Comparison of ENCODE assay signal across 10 cellular contexts in the genomic region with DNA sequence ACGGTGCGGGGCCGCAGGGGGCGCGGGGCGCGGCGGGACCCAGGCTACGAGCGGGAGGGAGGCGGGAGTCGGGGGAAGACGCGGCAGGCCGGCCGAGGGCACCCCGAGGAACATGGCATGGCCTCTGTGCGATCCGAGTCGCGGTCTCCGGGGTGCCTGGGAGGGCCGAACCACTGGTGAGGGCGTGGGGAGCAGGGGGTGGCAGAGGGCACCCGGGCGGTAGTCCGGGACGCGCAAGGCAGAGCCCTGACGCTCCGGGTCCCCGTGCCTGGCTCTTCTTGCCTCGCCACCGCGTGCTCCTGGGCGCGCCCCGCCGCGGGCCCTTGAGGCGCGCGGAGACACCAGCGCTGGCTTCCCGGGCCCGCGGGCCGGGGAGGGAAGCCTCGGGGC. TPM values are rescaled to one million over a fixed set of nuclear protein-coding genes. Genes with fewer than 3 reads are reported as not detected.
DNase-seq lines count a peak whose midpoint lies in the region; ATAC-seq and TF ChIP-seq lines count a peak whose summit lies in the region.
"Had no signal": no experiment of that assay in that cellular context is flagged by ENCODE, and none has a peak within 500 bp of the region (broad histone marks: within the 10 kb centered on the region; RNA-seq: fewer than 3 reads in every experiment).

No MANE protein-coding gene starts in this region.

- H3K18ac ChIP-seq in trophoblast cell (ENCODE audit: low read length): peak overlapping the region; percentile 70

- H3K4me2 ChIP-seq in fibroblast of lung (ENCODE audit: extremely low read depth, insufficient read depth, low read length): no peak overlapping the region
- H3K4me2 ChIP-seq in trophoblast cell (ENCODE audit: low read length): peak overlapping the region; percentile 98

- peak overlapping the region; percentile 57 for H3K14ac ChIP-seq in trophoblast cell (ENCODE audit: low read length)

- intact Hi-C loops in natural killer cell (cut with micrococcal nuclease): no loop called here

- no peaks in the 10 kb centered on the region for H3K9me3 Mint-ChIP-seq in natural killer cell

- peak overlapping the region; percentile 21 for H2BK120ac ChIP-seq in trophoblast cell (ENCODE audit: insufficient read depth, low read length, poor library complexity)

- no peak overlapping the region for H3K23ac ChIP-seq in trophoblast cell (ENCODE audit: low read length)

- no peak overlapping the region for H2AK5ac ChIP-seq in trophoblast cell (ENCODE audit: low read length)

- peaks cover 25% of the 10 kb centered on the region for H3K79me1 ChIP-seq in trophoblast cell (ENCODE audit: low read length)

- H2BK12ac ChIP-seq in trophoblast cell (ENCODE audit: low read length): peak overlapping the region; percentile 32

- peak overlapping the region; percentile 45 for H2BK5ac ChIP-seq in trophoblast cell (ENCODE audit: low read depth, low read length, poor library complexity)

- peak; percentile 48 for DNase-seq in EH (ENCODE audit: low read depth)
- DNase-seq in NCI-H1105 (lab: John Stamatoyannopoulos, UW): peak; percentile 34
- DNase-seq in fibroblast of lung (ENCODE audit: low read depth in 2 of 2): peak; percentile 36 to 52
- DNase-seq in trophoblast cell: no peak
- DNase-seq in natural killer cell: no peak
- DNase-seq in stimulated activated CD4-positive, alpha-beta T cell treated with anti-CD3 and anti-CD28 coated beads, Interleukin-4, amount 100 ng/mL, for 24 hours: no peak
- DNase-seq in activated T-cell treated with anti-CD3 and anti-CD28 coated beads, Interleukin-2, amount 50 U/mL, for 1 hour: no peak
- no peak for DNase-seq in germinal center (ENCODE audit: low spot score)
- DNase-seq: MV-4-11 had no signal

- H3K79me2 ChIP-seq in fibroblast of lung (ENCODE audit: control insufficient read depth, insufficient read depth, low read length): peaks cover 30% of the 10 kb centered on the region
- peaks cover 19% of the 10 kb centered on the region for H3K79me2 ChIP-seq in trophoblast cell (ENCODE audit: control insufficient read depth, insufficient read depth, low read length, poor library complexity)

- H4K91ac ChIP-seq in trophoblast cell (ENCODE audit: low read depth, low read length): peak overlapping the region; percentile 86

- H3K36me3 ChIP-seq in fibroblast of lung (ENCODE audit: control insufficient read depth, insufficient read depth, low read length): no peaks in the 10 kb centered on the region
- H3K36me3 ChIP-seq in trophoblast cell (ENCODE audit: control insufficient read depth in 1 of 2, insufficient read depth in 2 of 2, low read length in 2 of 2): peaks cover 0 to 1% of the 10 kb centered on the region in 2 experiments

- TF ChIP-seq CTCF in fibroblast of lung (conservative IDR thresholded peaks at IDR 0.05 in 1 of 2, IDR thresholded peaks at IDR 0.05 in 1 of 2; ENCODE audit: low read depth in 1 of 2, low read length in 2 of 2) (no peak), natural killer cell (IDR thresholded peaks at IDR 0.05) (no peak)

- H2AFZ ChIP-seq in fibroblast of lung (ENCODE audit: low read length) (no peak overlapping the region), trophoblast cell (ENCODE audit: insufficient read depth, low read length, poor library complexity) (peak overlapping the region; percentile 47)

- H3K9ac ChIP-seq in fibroblast of lung (ENCODE audit: insufficient read depth, low read length) (peak overlapping the region; percentile 63), trophoblast cell (ENCODE audit: low read length) (peak overlapping the region; percentile 96)

- H3K4ac ChIP-seq in trophoblast cell (ENCODE audit: low read depth, low read length): peak overlapping the region; percentile 95

- H3K9me3 ChIP-seq in fibroblast of lung (ENCODE audit: control insufficient read depth, insufficient read depth, low read depth, low read length) (no peaks in the 10 kb centered on the region), trophoblast cell (ENCODE audit: insufficient read depth, low read depth, low read length) (no peaks in the 10 kb centered on the region)

- H3K27me3 ChIP-seq in fibroblast of lung (ENCODE audit: control insufficient read depth, insufficient read depth, low read length) (peaks cover 2% of the 10 kb centered on the region), trophoblast cell (ENCODE audit: insufficient read depth, low read length) (peaks cover 12% of the 10 kb centered on the region)

- H4K12ac ChIP-seq in trophoblast cell (ENCODE audit: low read depth, low read length): peak overlapping the region; percentile 52

- no peak overlapping the region for H3K4me3 Mint-ChIP-seq in natural killer cell

- no peak overlapping the region for H3K27ac Mint-ChIP-seq in natural killer cell

- H4K8ac ChIP-seq in trophoblast cell (ENCODE audit: low read depth, low read length): peak overlapping the region; percentile 76

- H3K27me3 Mint-ChIP-seq in natural killer cell (ENCODE audit: low read depth in 2 of 2): peaks cover 35 to 41% of the 10 kb centered on the region in 2 donors

- peaks cover 5% of the 10 kb centered on the region for H3K36me3 Mint-ChIP-seq in natural killer cell

- WGBS in trophoblast cell (ENCODE audit: extremely low coverage, insufficient coverage, insufficient read length): no CpG with 5 or more reads among the region's 49 CpGs

- no peak for ATAC-seq in natural killer cell

- H3K27ac ChIP-seq in fibroblast of lung (ENCODE audit: insufficient read depth, low read length): peak overlapping the region; percentile 57
- H3K27ac ChIP-seq in trophoblast cell (ENCODE audit: low read depth, low read length): peak overlapping the region; percentile 24

- H3K4me1 Mint-ChIP-seq in natural killer cell: no peaks in the 10 kb centered on the region

- H4K20me1 ChIP-seq in fibroblast of lung (ENCODE audit: control insufficient read depth, extremely low read depth, insufficient read depth, low read length): no peaks in the 10 kb centered on the region

- H3K4me3 ChIP-seq in fibroblast of lung (replicated peaks in 1 of 4; ENCODE audit: control extremely low read depth in 1 of 4, insufficient read depth in 1 of 4, low read depth in 3 of 4, low read length in 4 of 4): peak overlapping the region; percentile 51 to 84 (median 60)
- peak overlapping the region; percentile 88 for H3K4me3 ChIP-seq in trophoblast cell (ENCODE audit: low read depth, low read length)

- H3K4me1 ChIP-seq in fibroblast of lung (ENCODE audit: control insufficient read depth, extremely low read depth, insufficient read depth, low read length) (no peaks in the 10 kb centered on the region), trophoblast cell (ENCODE audit: control insufficient read depth in 1 of 2, insufficient read depth in 2 of 2, low read length in 2 of 2) (peaks cover 2 to 4% of the 10 kb centered on the region in 2 experiments)

RNA-seq across cellular contexts. Expression of a gene that starts 4.2 kb away (rescaled TPM):
- total RNA-seq in fibroblast of lung: 0.99 and 2.1 TPM in 2 replicates
- polyA plus RNA-seq in fibroblast of lung: 1.2 and 1.5 TPM in 2 replicates
- 2.8 and 3.4 TPM in 2 replicates for polyA plus RNA-seq in fibroblast of lung (2012)
- polyA minus RNA-seq in fibroblast of lung (ENCODE audit: low replicate concordance): 0.94 and 1.3 TPM in 2 replicates
- 11.8 and 12.1 TPM in 2 replicates for polyA plus RNA-seq in trophoblast cell (2013)
- total RNA-seq in natural killer cell: not detected
- total RNA-seq: lung microvascular endothelial cell had no signal

Comparison
In these comparisons a context has a peak if more than half of its experiments do, and no peak if none do; other contexts are left out.
1. DNase-seq: peak in EH (single experiment), NCI-H1105 (single experiment) and fibroblast of lung (2 of 2); none in trophoblast cell (0 of 2), natural killer cell (single experiment), stimulated activated CD4-positive, alpha-beta T cell treated with anti-CD3 and anti-CD28 coated beads, Interleukin-4, amount 100 ng/mL, for 24 hours (single experiment), activated T-cell treated with anti-CD3 and anti-CD28 coated beads, Interleukin-2, amount 50 U/mL, for 1 hour (single experiment) and germinal center (single experiment).